ENCODE assay signal across 8 cellular contexts in genomic region chr1:150629115-150629928, GRCh38. TPM values are rescaled to one million over a fixed set of nuclear protein-coding genes. Genes with fewer than 3 reads are reported as not detected.
DNase-seq lines count a peak whose midpoint lies in the region; ATAC-seq and TF ChIP-seq lines count a peak whose summit lies in the region.

ENSA (minus strand) TSS chr1:150629612; CDS start chr1:150629470, 142 bp downstream.

- peak within 1 kb of the TSS; percentile 69 to 89 (median 73) for H3K4me3 ChIP-seq in BLaER1 treated with 17β-estradiol and CSF1 and Interleukin-3, amounts not matched to agents 10 nM and 100 nM
- H3K4me3 ChIP-seq in colonic mucosa, result peak within 1 kb of the TSS; percentile 55

- H3K27me3 ChIP-seq in BLaER1 treated with 17β-estradiol and CSF1 and Interleukin-3, amounts not matched to agents 10 nM and 100 nM, result no peaks in the 10 kb centered on the region
- H3K27me3 ChIP-seq in colonic mucosa, result no peaks in the 10 kb centered on the region

- peaks cover 0 to 17% (median 5%) of the 10 kb centered on the region in 11 experiments; a peak in 7 of 22 replicates for H4K20me1 ChIP-seq in BLaER1 treated with 17β-estradiol and CSF1 and Interleukin-3, amounts not matched to agents 10 nM and 100 nM

- H3K4me1 ChIP-seq in BLaER1 treated with 17β-estradiol and CSF1 and Interleukin-3, amounts not matched to agents 10 nM and 100 nM, result peaks cover 19 to 43% (median 23%) of the 10 kb centered on the region in 10 experiments
- H3K4me1 ChIP-seq in colonic mucosa, result no peaks in the 10 kb centered on the region

- H3K9me3 ChIP-seq in BLaER1 treated with 17β-estradiol and CSF1 and Interleukin-3, amounts not matched to agents 10 nM and 100 nM (replicated peaks in 1 of 11), result no peaks in the 10 kb centered on the region
- no peaks in the 10 kb centered on the region for H3K9me3 ChIP-seq in colonic mucosa

- peak; percentile 87 for ATAC-seq in GM19328 (IDR thresholded peaks at IDR 0.05; ENCODE audit: unreplicated experiment)
- peak; percentile 80 for ATAC-seq in HG03469 (IDR thresholded peaks at IDR 0.05; ENCODE audit: unreplicated experiment)

- intact Hi-C loops in colonic mucosa (cut with DNase I), result loop anchor here (10.0 kb wide), 1 partner anchor 165 kb away; no protein-coding TSS in a partner anchor

- H3K27ac ChIP-seq in BLaER1 treated with 17β-estradiol and CSF1 and Interleukin-3, amounts not matched to agents 10 nM and 100 nM, result peak within 1 kb of the TSS; percentile 84 to 94 (median 89)
- peak within 1 kb of the TSS; percentile 84 for H3K27ac ChIP-seq in colonic mucosa

- DNase-seq in NCI-H526 (lab: John Stamatoyannopoulos, UW) (peak; percentile 100), colonic mucosa (peak; percentile 97), kidney tubule cell (ENCODE audit: low spot score) (peak; percentile 100)
- DNase-seq in activated CD4-positive, alpha-beta T cell treated with anti-CD3 and anti-CD28 coated beads for 48 hours, result peak; percentile 97
- peak; percentile 81 to 93 (median 86) for DNase-seq in stimulated activated CD4-positive, alpha-beta T cell treated with anti-CD3 and anti-CD28 coated beads, Interleukin-1b, Interleukin-23, amount 100 ng/mL, for 24 hours (ENCODE audit: low read depth in 4 of 4, low spot score in 1 of 4)

- TF ChIP-seq CTCF in colonic mucosa (IDR thresholded peaks at IDR 0.05), result no peak

- H3K36me3 ChIP-seq in BLaER1 treated with 17β-estradiol and CSF1 and Interleukin-3, amounts not matched to agents 10 nM and 100 nM, result peaks cover 32 to 38% (median 35%) of the 10 kb centered on the region in 11 experiments
- no peaks in the 10 kb centered on the region for H3K36me3 ChIP-seq in colonic mucosa

- H3K4me2 ChIP-seq in BLaER1 treated with 17β-estradiol and CSF1 and Interleukin-3, amounts not matched to agents 10 nM and 100 nM, result peak within 1 kb of the TSS; percentile 76 to 94 (median 89)

- H3K9ac ChIP-seq in BLaER1 treated with 17β-estradiol and CSF1 and Interleukin-3, amounts not matched to agents 10 nM and 100 nM, result peak within 1 kb of the TSS; percentile 82 to 93 (median 87)
- peak within 1 kb of the TSS; percentile 71 to 85 for H3K9ac ChIP-seq in colonic mucosa (ENCODE audit: low read depth in 2 of 2, low read length in 2 of 2)

RNA-seq across cellular contexts. Expression of gene ENSA, which starts in this region (rescaled TPM):
- 100 to 1,000 TPM; 199 to 227 TPM for total RNA-seq in colonic mucosa

Comparison
In these comparisons a context has a peak if more than half of its experiments do, and no peak if none do; other contexts are left out.
1. Peak in every context shown above with its lines: DNase-seq, ATAC-seq, H3K4me3 ChIP-seq and H3K27ac ChIP-seq.